In genomic region chr4:121869841-121870822, GRCh38 we compare ENCODE assay signal across 1 cellular context.
TF ChIP-seq lines count a peak whose summit lies in the region.

Gene BBS7, minus strand, starts transcription at chr4:121870474. Its CDS starts 161 bp downstream, at chr4:121870313.

TF ChIP-seq in WTC11, 78 proteins besides CTCF, POLR2A, EP300 and RAD21 (continued from another document):
- TF ChIP-seq ZNF425 (CRISPR knock-in tag; conservative IDR thresholded peaks at IDR 0.05) = no peak
- TF ChIP-seq ZNF232 (CRISPR knock-in tag; IDR thresholded peaks at IDR 0.05) = 0 out of 2 replicates have a peak, but pooled peaks have one; percentile 82
- TF ChIP-seq GABPB1 (CRISPR knock-in tag; IDR thresholded peaks at IDR 0.05) = 0 out of 2 replicates have a peak, but pooled peaks have one; percentile 20
- no peak for TF ChIP-seq NR3C1 (CRISPR knock-in tag; conservative IDR thresholded peaks at IDR 0.05; ENCODE audit: low read depth)
- peak; percentile 78 for TF ChIP-seq CREM (CRISPR knock-in tag; IDR thresholded peaks at IDR 0.05)
- no peak for TF ChIP-seq AR (CRISPR knock-in tag; IDR thresholded peaks at IDR 0.05)
- TF ChIP-seq PRRX2 (CRISPR knock-in tag; IDR thresholded peaks at IDR 0.05) = no peak
- peak; percentile 39; the same call in 1 of the 2 replicates for TF ChIP-seq HMGXB4 (CRISPR knock-in tag; IDR thresholded peaks at IDR 0.05)
- no peak for TF ChIP-seq STAT6 (CRISPR knock-in tag; conservative IDR thresholded peaks at IDR 0.05; ENCODE audit: low read depth)
- peak; percentile 77; the same call in 1 of the 2 replicates for TF ChIP-seq TEAD1 (CRISPR knock-in tag; IDR thresholded peaks at IDR 0.05)
- TF ChIP-seq E2F5 (CRISPR knock-in tag; IDR thresholded peaks at IDR 0.05) = 0 out of 2 replicates have a peak, but pooled peaks have one; percentile 41
- no peak for TF ChIP-seq E2F1 (CRISPR knock-in tag; IDR thresholded peaks at IDR 0.05)
- no peak for TF ChIP-seq ZNF263 (CRISPR knock-in tag; IDR thresholded peaks at IDR 0.05; ENCODE audit: low read depth)
- TF ChIP-seq ZNF396 (CRISPR knock-in tag; IDR thresholded peaks at IDR 0.05; ENCODE audit: borderline replicate concordance) = no peak
- no peak for TF ChIP-seq GTF2I (CRISPR knock-in tag; conservative IDR thresholded peaks at IDR 0.05)
- TF ChIP-seq ELF4 (CRISPR knock-in tag; IDR thresholded peaks at IDR 0.05; ENCODE audit: low read depth) = no peak
- TF ChIP-seq FOXJ3 (CRISPR knock-in tag; IDR thresholded peaks at IDR 0.05; ENCODE audit: borderline replicate concordance) = no peak
- TF ChIP-seq SMAD3 (CRISPR knock-in tag; IDR thresholded peaks at IDR 0.05; ENCODE audit: borderline replicate concordance) = 0 out of 2 replicates have a peak, but pooled peaks have one; percentile 75
- TF ChIP-seq ZBTB21 (CRISPR knock-in tag; IDR thresholded peaks at IDR 0.05; ENCODE audit: borderline replicate concordance) = peak; percentile 83; the same call in 1 of the 2 replicates
- no peak for TF ChIP-seq PRDM15 (CRISPR knock-in tag; IDR thresholded peaks at IDR 0.05)
- TF ChIP-seq TCF7 (CRISPR knock-in tag; IDR thresholded peaks at IDR 0.05; ENCODE audit: low read depth) = no peak
- 0 out of 2 replicates have a peak, but pooled peaks have one; percentile 21 for TF ChIP-seq AFF4 (CRISPR knock-in tag; IDR thresholded peaks at IDR 0.05; ENCODE audit: borderline replicate concordance)
